Comparison of ENCODE assay signal across 16 cellular contexts in genomic region chr10:67816719-67817118, GRCh38. TPM values are rescaled to one million over a fixed set of nuclear protein-coding genes. Genes with fewer than 3 reads are reported as not detected.
DNase-seq lines count a peak whose midpoint lies in the region; ATAC-seq and TF ChIP-seq lines count a peak whose summit lies in the region.
"Had no signal": no experiment of that assay in that cellular context is flagged by ENCODE, and none has a peak within 500 bp of the region (broad histone marks: within the 10 kb centered on the region; RNA-seq: fewer than 3 reads in every experiment).

No MANE protein-coding gene starts in this region.

- no peak for TF ChIP-seq CTCF in heart right ventricle (IDR thresholded peaks at IDR 0.05)
- no peak for TF ChIP-seq CTCF in left ventricle myocardium inferior (IDR thresholded peaks at IDR 0.05; ENCODE audit: borderline replicate concordance)
- no peak for TF ChIP-seq CTCF in GM10248 (IDR thresholded peaks at IDR 0.05; ENCODE audit: control extremely low read depth, extremely low read depth, low read depth, missing control alignments)

- H3K36me3 Mint-ChIP-seq in activated CD4-positive, alpha-beta T cell treated with anti-CD3 and anti-CD28 coated beads, Interleukin-2, amount 10 ng/mL, durations not matched to agents 24 days and 14 days (ENCODE audit: low read depth): peaks cover 7% of the 10 kb centered on the region
- H3K36me3 Mint-ChIP-seq in activated naive CD8-positive, alpha-beta T cell treated with anti-CD3 and anti-CD28 coated beads for 36 hours: peaks cover 41% of the 10 kb centered on the region
- no peaks in the 10 kb centered on the region for H3K36me3 Mint-ChIP-seq in stimulated activated naive B cell treated with anti-CD40 and anti-IgM and Interleukin-4, amounts not matched to agents 10 μg/mL and 1 μg/mL and 100 μg/mL, for 72 hours
- H3K36me3 Mint-ChIP-seq: CD8-positive, alpha-beta T cell had no signal

- H3K9me3 Mint-ChIP-seq in activated CD4-positive, alpha-beta T cell treated with anti-CD3 and anti-CD28 coated beads, Interleukin-2, amount 10 ng/mL, durations not matched to agents 24 days and 14 days: no peaks in the 10 kb centered on the region
- H3K9me3 Mint-ChIP-seq in activated naive CD8-positive, alpha-beta T cell treated with anti-CD3 and anti-CD28 coated beads for 36 hours: no peaks in the 10 kb centered on the region
- H3K9me3 Mint-ChIP-seq in stimulated activated naive B cell treated with anti-CD40 and anti-IgM and Interleukin-4, amounts not matched to agents 10 μg/mL and 1 μg/mL and 100 μg/mL, for 72 hours: peaks cover 0 to 1% of the 10 kb centered on the region in 2 donors
- H3K9me3 Mint-ChIP-seq: CD8-positive, alpha-beta T cell had no signal

- H3K27me3 ChIP-seq in heart right ventricle (no peaks in the 10 kb centered on the region), left ventricle myocardium inferior (ENCODE audit: low read depth) (no peaks in the 10 kb centered on the region)
- H3K27me3 ChIP-seq: BLaER1, Peyer's patch had no signal

- H3K27ac ChIP-seq in heart right ventricle: peak overlapping the region in 1 of 10 donors; percentile 17
- H3K27ac ChIP-seq in left ventricle myocardium inferior (replicated peaks): no peak overlapping the region
- H3K27ac ChIP-seq: BLaER1, Peyer's patch had no signal

- H3K4me3 ChIP-seq in heart right ventricle (no peak overlapping the region), left ventricle myocardium inferior (no peak overlapping the region)
- H3K4me3 ChIP-seq: BLaER1, Peyer's patch had no signal

- DNase-seq in activated CD4-positive, alpha-beta T cell treated with anti-CD3 and anti-CD28 coated beads, Interleukin-2, amount 10 ng/mL, durations not matched to agents 24 days and 14 days: no peak
- DNase-seq in activated CD4-positive, alpha-beta T cell treated with anti-CD3 and anti-CD28 coated beads, Interleukin-2, amount 50 U/mL, for 4 hours: no peak
- DNase-seq in heart right ventricle (no peak), left ventricle myocardium inferior (no peak), GM10248 (ENCODE audit: extremely low spot score) (no peak)
- no peak for DNase-seq in activated naive CD8-positive, alpha-beta T cell treated with anti-CD3 and anti-CD28 coated beads for 36 hours
- DNase-seq in stimulated activated naive B cell treated with anti-CD40 and anti-IgM and Interleukin-4, amounts not matched to agents 10 μg/mL and 1 μg/mL and 100 μg/mL, for 72 hours: no peak
- DNase-seq in stimulated activated CD4-positive, alpha-beta T cell treated with anti-CD3 and anti-CD28 coated beads, Interleukin-12 subunit alpha, Interleukin-12 subunit beta, amount 100 ng/mL, for 4 hours: no peak
- DNase-seq: CD8-positive, alpha-beta T cell; DMS79; NCI-H1092 treated with DMSO at 0.1 percent for 48 hours; NCI-H146; NCI-H2029 treated with DMSO at 0.1 percent for 48 hours; NCI-H2171; Peyer's patch had no signal

- no peaks in the 10 kb centered on the region for H3K9me3 ChIP-seq in heart right ventricle
- H3K9me3 ChIP-seq in left ventricle myocardium inferior (replicated peaks): no peaks in the 10 kb centered on the region
- H3K9me3 ChIP-seq: BLaER1, Peyer's patch had no signal

- ATAC-seq in heart right ventricle: peak in 6 of 8 donors; percentile 50 to 85 (median 64)
- ATAC-seq in stimulated activated naive B cell treated with anti-CD40 and anti-IgM and Interleukin-4, amounts not matched to agents 10 μg/mL and 1 μg/mL and 100 μg/mL, for 72 hours (replicated peaks): no peak
- ATAC-seq: CD8-positive, alpha-beta T cell had no signal

- H3K27ac Mint-ChIP-seq in activated CD4-positive, alpha-beta T cell treated with anti-CD3 and anti-CD28 coated beads, Interleukin-2, amount 10 ng/mL, durations not matched to agents 24 days and 14 days: peak overlapping the region; percentile 79
- H3K27ac Mint-ChIP-seq in activated naive CD8-positive, alpha-beta T cell treated with anti-CD3 and anti-CD28 coated beads for 36 hours: peak overlapping the region; percentile 94
- H3K27ac Mint-ChIP-seq in stimulated activated naive B cell treated with anti-CD40 and anti-IgM and Interleukin-4, amounts not matched to agents 10 μg/mL and 1 μg/mL and 100 μg/mL, for 72 hours: peak overlapping the region; percentile 47
- H3K27ac Mint-ChIP-seq: CD8-positive, alpha-beta T cell had no signal

- H3K4me1 ChIP-seq in heart right ventricle (peaks cover 0 to 9% (median 0%) of the 10 kb centered on the region in 9 donors), left ventricle myocardium inferior (peaks cover 13% of the 10 kb centered on the region)
- H3K4me1 ChIP-seq: BLaER1, Peyer's patch had no signal

- peaks cover 14% of the 10 kb centered on the region for H3K4me1 Mint-ChIP-seq in activated CD4-positive, alpha-beta T cell treated with anti-CD3 and anti-CD28 coated beads, Interleukin-2, amount 10 ng/mL, durations not matched to agents 24 days and 14 days
- H3K4me1 Mint-ChIP-seq in activated naive CD8-positive, alpha-beta T cell treated with anti-CD3 and anti-CD28 coated beads for 36 hours: peaks cover 41% of the 10 kb centered on the region
- no peaks in the 10 kb centered on the region for H3K4me1 Mint-ChIP-seq in stimulated activated naive B cell treated with anti-CD40 and anti-IgM and Interleukin-4, amounts not matched to agents 10 μg/mL and 1 μg/mL and 100 μg/mL, for 72 hours

- POLR2A ChIA-PET in GM10248 (lab: Yijun Ruan, JAX): no interaction called here

- intact Hi-C loops in activated CD4-positive, alpha-beta T cell treated with anti-CD3 and anti-CD28 coated beads, Interleukin-2, amount 10 ng/mL, durations not matched to agents 24 days and 14 days (cut with micrococcal nuclease): no loop called here
- intact Hi-C loops in heart right ventricle (cut with DNase I): no loop called here
- intact Hi-C loops in left ventricle myocardium inferior (cut with micrococcal nuclease): no loop called here

- CTCF ChIA-PET in GM10248 (lab: Yijun Ruan, JAX): interaction anchor here (0.8 kb wide), 1 partner anchor 28 kb away, joined by 3 read pairs; no protein-coding TSS in a partner anchor

- H3K36me3 ChIP-seq in heart right ventricle: no peaks in the 10 kb centered on the region
- no peaks in the 10 kb centered on the region for H3K36me3 ChIP-seq in left ventricle myocardium inferior
- H3K36me3 ChIP-seq: BLaER1, Peyer's patch had no signal

- WGBS in heart right ventricle, 2 donors: 72 to 75% methylated on average over 4 of the region's 4 CpGs

- H3K27me3 Mint-ChIP-seq in activated CD4-positive, alpha-beta T cell treated with anti-CD3 and anti-CD28 coated beads, Interleukin-2, amount 10 ng/mL, durations not matched to agents 24 days and 14 days: no peaks in the 10 kb centered on the region
- H3K27me3 Mint-ChIP-seq in activated naive CD8-positive, alpha-beta T cell treated with anti-CD3 and anti-CD28 coated beads for 36 hours: no peaks in the 10 kb centered on the region
- H3K27me3 Mint-ChIP-seq in stimulated activated naive B cell treated with anti-CD40 and anti-IgM and Interleukin-4, amounts not matched to agents 10 μg/mL and 1 μg/mL and 100 μg/mL, for 72 hours: no peaks in the 10 kb centered on the region

- peak overlapping the region; percentile 22 for H3K4me3 Mint-ChIP-seq in activated CD4-positive, alpha-beta T cell treated with anti-CD3 and anti-CD28 coated beads, Interleukin-2, amount 10 ng/mL, durations not matched to agents 24 days and 14 days
- no peak overlapping the region for H3K4me3 Mint-ChIP-seq in activated naive CD8-positive, alpha-beta T cell treated with anti-CD3 and anti-CD28 coated beads for 36 hours
- no peak overlapping the region for H3K4me3 Mint-ChIP-seq in stimulated activated naive B cell treated with anti-CD40 and anti-IgM and Interleukin-4, amounts not matched to agents 10 μg/mL and 1 μg/mL and 100 μg/mL, for 72 hours
- H3K4me3 Mint-ChIP-seq: CD8-positive, alpha-beta T cell had no signal

RNA-seq across cellular contexts. Expression of gene DNAJC12, which starts 21.3 kb away (rescaled TPM):
- 23.8 and 24.2 TPM in 2 replicates for total RNA-seq in activated CD4-positive, alpha-beta T cell treated with anti-CD3 and anti-CD28 coated beads, Interleukin-2, amount 10 ng/mL, durations not matched to agents 24 days and 14 days
- total RNA-seq in heart right ventricle: 10 to 100 TPM in 1 of 10 donors, 1 to 10 TPM in 9; 3.5 to 12.2 (median 5.1) TPM
- polyA plus RNA-seq in heart right ventricle: 1 to 10 TPM; 1.4 to 4.5 TPM
- total RNA-seq in left ventricle myocardium inferior: 6.1 TPM
- 10 to 100 TPM; 46.7 to 47.1 TPM for total RNA-seq in activated naive CD8-positive, alpha-beta T cell treated with anti-CD3 and anti-CD28 coated beads for 36 hours
- total RNA-seq: CD8-positive, alpha-beta T cell had no signal

Comparison
In these comparisons a context has a peak if more than half of its experiments do, and no peak if none do; other contexts are left out.
1. ATAC-seq: peak in heart right ventricle (6 of 8); none in stimulated activated naive B cell treated with anti-CD40 and anti-IgM and Interleukin-4, amounts not matched to agents 10 μg/mL and 1 μg/mL and 100 μg/mL, for 72 hours (0 of 2).
2. Peak in every context shown above with its lines, with median percentiles within 50 percentile points of each other: H3K27ac Mint-ChIP-seq.